Comparison of ENCODE assay signal across 1 cellular context in the genomic region with DNA sequence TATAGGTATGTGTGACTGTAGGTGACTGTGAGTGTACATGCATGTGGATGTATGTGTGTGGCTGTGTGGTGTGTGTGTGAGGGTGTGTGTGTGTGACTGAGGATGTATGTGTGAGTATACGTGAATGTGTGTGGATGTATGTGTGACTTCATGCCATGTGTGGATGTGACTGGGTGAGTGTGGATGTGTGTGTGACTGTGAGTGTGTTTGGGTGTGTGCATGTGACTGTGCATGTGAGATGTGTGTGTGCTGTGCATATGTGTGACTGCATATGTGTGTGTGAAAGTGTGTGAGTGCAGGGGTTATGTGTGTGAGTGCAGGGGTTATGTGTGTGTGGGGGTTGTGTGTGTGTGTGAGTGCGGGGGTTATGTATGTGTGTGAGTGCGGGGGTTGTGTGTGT.
TF ChIP-seq lines count a peak whose summit lies in the region.

No MANE protein-coding gene starts in this region.

TF ChIP-seq in HEK293, 187 proteins besides CTCF, POLR2A, EP300 and RAD21 (continued from another document and continues in another):
- TF ChIP-seq, protein P1, sequence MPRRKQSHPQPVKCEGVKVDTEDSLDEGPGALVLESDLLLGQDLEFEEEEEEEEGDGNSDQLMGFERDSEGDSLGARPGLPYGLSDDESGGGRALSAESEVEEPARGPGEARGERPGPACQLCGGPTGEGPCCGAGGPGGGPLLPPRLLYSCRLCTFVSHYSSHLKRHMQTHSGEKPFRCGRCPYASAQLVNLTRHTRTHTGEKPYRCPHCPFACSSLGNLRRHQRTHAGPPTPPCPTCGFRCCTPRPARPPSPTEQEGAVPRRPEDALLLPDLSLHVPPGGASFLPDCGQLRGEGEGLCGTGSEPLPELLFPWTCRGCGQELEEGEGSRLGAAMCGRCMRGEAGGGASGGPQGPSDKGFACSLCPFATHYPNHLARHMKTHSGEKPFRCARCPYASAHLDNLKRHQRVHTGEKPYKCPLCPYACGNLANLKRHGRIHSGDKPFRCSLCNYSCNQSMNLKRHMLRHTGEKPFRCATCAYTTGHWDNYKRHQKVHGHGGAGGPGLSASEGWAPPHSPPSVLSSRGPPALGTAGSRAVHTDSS (tag by site-specific recombination; IDR thresholded peaks at IDR 0.05): no peak
- no peak for TF ChIP-seq ZNF416 (tag by site-specific recombination; IDR thresholded peaks at IDR 0.05)
- TF ChIP-seq ZNF558 (tag by site-specific recombination; IDR thresholded peaks at IDR 0.05): no peak
- TF ChIP-seq, protein P2, sequence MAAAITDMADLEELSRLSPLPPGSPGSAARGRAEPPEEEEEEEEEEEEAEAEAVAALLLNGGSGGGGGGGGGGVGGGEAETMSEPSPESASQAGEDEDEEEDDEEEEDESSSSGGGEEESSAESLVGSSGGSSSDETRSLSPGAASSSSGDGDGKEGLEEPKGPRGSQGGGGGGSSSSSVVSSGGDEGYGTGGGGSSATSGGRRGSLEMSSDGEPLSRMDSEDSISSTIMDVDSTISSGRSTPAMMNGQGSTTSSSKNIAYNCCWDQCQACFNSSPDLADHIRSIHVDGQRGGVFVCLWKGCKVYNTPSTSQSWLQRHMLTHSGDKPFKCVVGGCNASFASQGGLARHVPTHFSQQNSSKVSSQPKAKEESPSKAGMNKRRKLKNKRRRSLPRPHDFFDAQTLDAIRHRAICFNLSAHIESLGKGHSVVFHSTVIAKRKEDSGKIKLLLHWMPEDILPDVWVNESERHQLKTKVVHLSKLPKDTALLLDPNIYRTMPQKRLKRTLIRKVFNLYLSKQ (tag by site-specific recombination; IDR thresholded peaks at IDR 0.05; ENCODE audit: borderline replicate concordance): no peak
- no peak for TF ChIP-seq ZNF610 (tag by site-specific recombination; IDR thresholded peaks at IDR 0.05; ENCODE audit: borderline replicate concordance)
- TF ChIP-seq ZNF48 (tag by site-specific recombination; IDR thresholded peaks at IDR 0.05): no peak
- TF ChIP-seq WT1 (tag by site-specific recombination; IDR thresholded peaks at IDR 0.05): no peak
- TF ChIP-seq ZNF658 (tag by site-specific recombination; IDR thresholded peaks at IDR 0.05): no peak
- no peak for TF ChIP-seq ZNF549 (tag by site-specific recombination; IDR thresholded peaks at IDR 0.05)
- no peak for TF ChIP-seq ZNF19 (tag by site-specific recombination; IDR thresholded peaks at IDR 0.05; ENCODE audit: low read depth)
- TF ChIP-seq ZNF112 (tag by site-specific recombination; IDR thresholded peaks at IDR 0.05): no peak
- TF ChIP-seq, protein P3, sequence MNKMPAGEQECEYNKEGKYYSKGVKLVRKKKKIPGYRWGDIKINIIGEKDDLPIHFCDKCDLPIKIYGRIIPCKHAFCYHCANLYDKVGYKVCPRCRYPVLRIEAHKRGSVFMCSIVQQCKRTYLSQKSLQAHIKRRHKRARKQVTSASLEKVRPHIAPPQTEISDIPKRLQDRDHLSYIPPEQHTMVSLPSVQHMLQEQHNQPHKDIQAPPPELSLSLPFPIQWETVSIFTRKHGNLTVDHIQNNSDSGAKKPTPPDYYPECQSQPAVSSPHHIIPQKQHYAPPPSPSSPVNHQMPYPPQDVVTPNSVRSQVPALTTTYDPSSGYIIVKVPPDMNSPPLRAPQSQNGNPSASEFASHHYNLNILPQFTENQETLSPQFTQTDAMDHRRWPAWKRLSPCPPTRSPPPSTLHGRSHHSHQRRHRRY (tag by site-specific recombination; IDR thresholded peaks at IDR 0.05): no peak
- TF ChIP-seq ZNF76 (tag by site-specific recombination; IDR thresholded peaks at IDR 0.05; ENCODE audit: borderline replicate concordance, low read depth): peak; percentile 22; the same call in 1 of the 2 replicates
- TF ChIP-seq OSR2 (tag by site-specific recombination; IDR thresholded peaks at IDR 0.05): no peak
- TF ChIP-seq ZBTB48 (tag by site-specific recombination; IDR thresholded peaks at IDR 0.05): no peak; the same call in 1 of the 2 replicates
- 0 out of 2 replicates have a peak, but pooled peaks have one; percentile 63 for TF ChIP-seq ZNF175 (tag by site-specific recombination; IDR thresholded peaks at IDR 0.05)
- TF ChIP-seq ZNF155 (tag by site-specific recombination; IDR thresholded peaks at IDR 0.05): no peak
- no peak for TF ChIP-seq ZNF768 (tag by site-specific recombination; IDR thresholded peaks at IDR 0.05)
- TF ChIP-seq ZFHX2 (tag by site-specific recombination; conservative IDR thresholded peaks at IDR 0.05): peak; percentile 70
- TF ChIP-seq ZNF239 (tag by site-specific recombination; IDR thresholded peaks at IDR 0.05): no peak
- TF ChIP-seq SCRT1 (tag by site-specific recombination; IDR thresholded peaks at IDR 0.05; ENCODE audit: borderline replicate concordance): no peak
- TF ChIP-seq, protein P4, sequence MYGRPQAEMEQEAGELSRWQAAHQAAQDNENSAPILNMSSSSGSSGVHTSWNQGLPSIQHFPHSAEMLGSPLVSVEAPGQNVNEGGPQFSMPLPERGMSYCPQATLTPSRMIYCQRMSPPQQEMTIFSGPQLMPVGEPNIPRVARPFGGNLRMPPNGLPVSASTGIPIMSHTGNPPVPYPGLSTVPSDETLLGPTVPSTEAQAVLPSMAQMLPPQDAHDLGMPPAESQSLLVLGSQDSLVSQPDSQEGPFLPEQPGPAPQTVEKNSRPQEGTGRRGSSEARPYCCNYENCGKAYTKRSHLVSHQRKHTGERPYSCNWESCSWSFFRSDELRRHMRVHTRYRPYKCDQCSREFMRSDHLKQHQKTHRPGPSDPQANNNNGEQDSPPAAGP (tag by site-specific recombination; IDR thresholded peaks at IDR 0.05): no peak
- TF ChIP-seq BCL11A (tag by site-specific recombination; IDR thresholded peaks at IDR 0.05; ENCODE audit: low read depth): no peak
- no peak for TF ChIP-seq ZNF138 (tag by site-specific recombination; IDR thresholded peaks at IDR 0.05; ENCODE audit: borderline replicate concordance)
- TF ChIP-seq, protein P5, sequence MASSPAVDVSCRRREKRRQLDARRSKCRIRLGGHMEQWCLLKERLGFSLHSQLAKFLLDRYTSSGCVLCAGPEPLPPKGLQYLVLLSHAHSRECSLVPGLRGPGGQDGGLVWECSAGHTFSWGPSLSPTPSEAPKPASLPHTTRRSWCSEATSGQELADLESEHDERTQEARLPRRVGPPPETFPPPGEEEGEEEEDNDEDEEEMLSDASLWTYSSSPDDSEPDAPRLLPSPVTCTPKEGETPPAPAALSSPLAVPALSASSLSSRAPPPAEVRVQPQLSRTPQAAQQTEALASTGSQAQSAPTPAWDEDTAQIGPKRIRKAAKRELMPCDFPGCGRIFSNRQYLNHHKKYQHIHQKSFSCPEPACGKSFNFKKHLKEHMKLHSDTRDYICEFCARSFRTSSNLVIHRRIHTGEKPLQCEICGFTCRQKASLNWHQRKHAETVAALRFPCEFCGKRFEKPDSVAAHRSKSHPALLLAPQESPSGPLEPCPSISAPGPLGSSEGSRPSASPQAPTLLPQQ (tag by site-specific recombination; IDR thresholded peaks at IDR 0.05): no peak
- TF ChIP-seq, protein P6, sequence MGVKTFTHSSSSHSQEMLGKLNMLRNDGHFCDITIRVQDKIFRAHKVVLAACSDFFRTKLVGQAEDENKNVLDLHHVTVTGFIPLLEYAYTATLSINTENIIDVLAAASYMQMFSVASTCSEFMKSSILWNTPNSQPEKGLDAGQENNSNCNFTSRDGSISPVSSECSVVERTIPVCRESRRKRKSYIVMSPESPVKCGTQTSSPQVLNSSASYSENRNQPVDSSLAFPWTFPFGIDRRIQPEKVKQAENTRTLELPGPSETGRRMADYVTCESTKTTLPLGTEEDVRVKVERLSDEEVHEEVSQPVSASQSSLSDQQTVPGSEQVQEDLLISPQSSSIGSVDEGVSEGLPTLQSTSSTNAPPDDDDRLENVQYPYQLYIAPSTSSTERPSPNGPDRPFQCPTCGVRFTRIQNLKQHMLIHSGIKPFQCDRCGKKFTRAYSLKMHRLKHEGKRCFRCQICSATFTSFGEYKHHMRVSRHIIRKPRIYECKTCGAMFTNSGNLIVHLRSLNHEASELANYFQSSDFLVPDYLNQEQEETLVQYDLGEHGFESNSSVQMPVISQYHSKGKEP (tag by site-specific recombination; IDR thresholded peaks at IDR 0.05): no peak
- no peak for TF ChIP-seq KLF16 (tag by site-specific recombination; IDR thresholded peaks at IDR 0.05)
- TF ChIP-seq SALL2 (tag by site-specific recombination; IDR thresholded peaks at IDR 0.05; ENCODE audit: borderline replicate concordance): peak; percentile 61; the same call in 1 of the 2 replicates
- no peak for TF ChIP-seq FEZF1 (tag by site-specific recombination; IDR thresholded peaks at IDR 0.05)
- no peak for TF ChIP-seq ZNF544 (tag by site-specific recombination; IDR thresholded peaks at IDR 0.05)
- TF ChIP-seq ZNF391 (tag by site-specific recombination; IDR thresholded peaks at IDR 0.05; ENCODE audit: borderline replicate concordance, low read depth): no peak
- no peak for TF ChIP-seq ZNF211 (tag by site-specific recombination; IDR thresholded peaks at IDR 0.05; ENCODE audit: low read depth)
- TF ChIP-seq ZNF785 (tag by site-specific recombination; IDR thresholded peaks at IDR 0.05): no peak
- no peak for TF ChIP-seq ZNF660 (tag by site-specific recombination; IDR thresholded peaks at IDR 0.05)
- no peak for TF ChIP-seq ZNF223 (tag by site-specific recombination; IDR thresholded peaks at IDR 0.05)
- TF ChIP-seq GLI4 (tag by site-specific recombination; IDR thresholded peaks at IDR 0.05): no peak
- no peak for TF ChIP-seq ZBTB8A (tag by site-specific recombination; IDR thresholded peaks at IDR 0.05)
- no peak for TF ChIP-seq SP3 (tag by site-specific recombination; IDR thresholded peaks at IDR 0.05)
- TF ChIP-seq ZNF24 (tag by site-specific recombination; IDR thresholded peaks at IDR 0.05): no peak
- TF ChIP-seq ZNF248 (tag by site-specific recombination; IDR thresholded peaks at IDR 0.05): no peak
- TF ChIP-seq ZEB2 (tag by site-specific recombination; IDR thresholded peaks at IDR 0.05): no peak
- TF ChIP-seq ZNF747 (tag by site-specific recombination; IDR thresholded peaks at IDR 0.05): no peak
- TF ChIP-seq, protein P7, sequence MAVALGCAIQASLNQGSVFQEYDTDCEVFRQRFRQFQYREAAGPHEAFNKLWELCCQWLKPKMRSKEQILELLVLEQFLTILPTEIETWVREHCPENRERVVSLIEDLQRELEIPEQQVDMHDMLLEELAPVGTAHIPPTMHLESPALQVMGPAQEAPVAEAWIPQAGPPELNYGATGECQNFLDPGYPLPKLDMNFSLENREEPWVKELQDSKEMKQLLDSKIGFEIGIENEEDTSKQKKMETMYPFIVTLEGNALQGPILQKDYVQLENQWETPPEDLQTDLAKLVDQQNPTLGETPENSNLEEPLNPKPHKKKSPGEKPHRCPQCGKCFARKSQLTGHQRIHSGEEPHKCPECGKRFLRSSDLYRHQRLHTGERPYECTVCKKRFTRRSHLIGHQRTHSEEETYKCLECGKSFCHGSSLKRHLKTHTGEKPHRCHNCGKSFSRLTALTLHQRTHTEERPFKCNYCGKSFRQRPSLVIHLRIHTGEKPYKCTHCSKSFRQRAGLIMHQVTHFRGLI (tag by site-specific recombination; IDR thresholded peaks at IDR 0.05): no peak
- TF ChIP-seq ZNF214 (tag by site-specific recombination; IDR thresholded peaks at IDR 0.05; ENCODE audit: borderline replicate concordance): no peak
- TF ChIP-seq ZNF350 (tag by site-specific recombination; IDR thresholded peaks at IDR 0.05): no peak
- no peak for TF ChIP-seq ZNF501 (tag by site-specific recombination; IDR thresholded peaks at IDR 0.05)
- TF ChIP-seq KLF7 (tag by site-specific recombination; IDR thresholded peaks at IDR 0.05; ENCODE audit: borderline replicate concordance): no peak
- TF ChIP-seq ZNF23 (tag by site-specific recombination; IDR thresholded peaks at IDR 0.05; ENCODE audit: borderline replicate concordance): no peak
- no peak for TF ChIP-seq ZNF561 (tag by site-specific recombination; IDR thresholded peaks at IDR 0.05; ENCODE audit: borderline replicate concordance)
- TF ChIP-seq ZNF629 (tag by site-specific recombination; IDR thresholded peaks at IDR 0.05): no peak
- no peak for TF ChIP-seq ZNF560 (tag by site-specific recombination; IDR thresholded peaks at IDR 0.05; ENCODE audit: borderline replicate concordance)
- no peak for TF ChIP-seq ZNF121 (tag by site-specific recombination; IDR thresholded peaks at IDR 0.05)
- TF ChIP-seq ZBTB1 (tag by site-specific recombination; IDR thresholded peaks at IDR 0.05): 0 out of 2 replicates have a peak, but pooled peaks have one; percentile 25
- no peak for TF ChIP-seq ZNF169 (tag by site-specific recombination; IDR thresholded peaks at IDR 0.05)
- TF ChIP-seq ZNF274 (IDR thresholded peaks at IDR 0.05; ENCODE audit: low read length): no peak
- TF ChIP-seq ZNF274 (tag by site-specific recombination; IDR thresholded peaks at IDR 0.05; ENCODE audit: borderline replicate concordance): no peak
- peak; percentile 57; the same call in 1 of the 2 replicates for TF ChIP-seq EGR2 (tag by site-specific recombination; IDR thresholded peaks at IDR 0.05; ENCODE audit: low read depth)
- no peak for TF ChIP-seq ZNF394 (tag by site-specific recombination; IDR thresholded peaks at IDR 0.05; ENCODE audit: borderline replicate concordance)
- no peak for TF ChIP-seq ZNF529 (tag by site-specific recombination; IDR thresholded peaks at IDR 0.05; ENCODE audit: insufficient replicate concordance)
- TF ChIP-seq ZNF548 (tag by site-specific recombination; IDR thresholded peaks at IDR 0.05): no peak
- no peak for TF ChIP-seq ZBTB17 (tag by site-specific recombination; IDR thresholded peaks at IDR 0.05)
- TF ChIP-seq PRDM1 (tag by site-specific recombination; IDR thresholded peaks at IDR 0.05): no peak
- TF ChIP-seq TCF7L2 (IDR thresholded peaks at IDR 0.05; ENCODE audit: borderline replicate concordance, low read depth, low read length): no peak
- no peak for TF ChIP-seq SETDB1 (IDR thresholded peaks at IDR 0.05; ENCODE audit: insufficient read length, low read length)
- no peak for TF ChIP-seq ZNF311 (tag by site-specific recombination; IDR thresholded peaks at IDR 0.05; ENCODE audit: borderline replicate concordance)
- TF ChIP-seq ZNF433 (tag by site-specific recombination; IDR thresholded peaks at IDR 0.05; ENCODE audit: low read depth): no peak
- no peak for TF ChIP-seq ZNF184 (tag by site-specific recombination; IDR thresholded peaks at IDR 0.05)
- no peak for TF ChIP-seq SP2 (tag by site-specific recombination; IDR thresholded peaks at IDR 0.05)
- TF ChIP-seq, protein P8, sequence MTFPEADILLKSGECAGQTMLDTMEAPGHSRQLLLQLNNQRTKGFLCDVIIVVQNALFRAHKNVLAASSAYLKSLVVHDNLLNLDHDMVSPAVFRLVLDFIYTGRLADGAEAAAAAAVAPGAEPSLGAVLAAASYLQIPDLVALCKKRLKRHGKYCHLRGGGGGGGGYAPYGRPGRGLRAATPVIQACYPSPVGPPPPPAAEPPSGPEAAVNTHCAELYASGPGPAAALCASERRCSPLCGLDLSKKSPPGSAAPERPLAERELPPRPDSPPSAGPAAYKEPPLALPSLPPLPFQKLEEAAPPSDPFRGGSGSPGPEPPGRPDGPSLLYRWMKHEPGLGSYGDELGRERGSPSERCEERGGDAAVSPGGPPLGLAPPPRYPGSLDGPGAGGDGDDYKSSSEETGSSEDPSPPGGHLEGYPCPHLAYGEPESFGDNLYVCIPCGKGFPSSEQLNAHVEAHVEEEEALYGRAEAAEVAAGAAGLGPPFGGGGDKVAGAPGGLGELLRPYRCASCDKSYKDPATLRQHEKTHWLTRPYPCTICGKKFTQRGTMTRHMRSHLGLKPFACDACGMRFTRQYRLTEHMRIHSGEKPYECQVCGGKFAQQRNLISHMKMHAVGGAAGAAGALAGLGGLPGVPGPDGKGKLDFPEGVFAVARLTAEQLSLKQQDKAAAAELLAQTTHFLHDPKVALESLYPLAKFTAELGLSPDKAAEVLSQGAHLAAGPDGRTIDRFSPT (tag by site-specific recombination; IDR thresholded peaks at IDR 0.05): no peak
